ENCODE assay signal across 1 cellular context in the genomic region with DNA sequence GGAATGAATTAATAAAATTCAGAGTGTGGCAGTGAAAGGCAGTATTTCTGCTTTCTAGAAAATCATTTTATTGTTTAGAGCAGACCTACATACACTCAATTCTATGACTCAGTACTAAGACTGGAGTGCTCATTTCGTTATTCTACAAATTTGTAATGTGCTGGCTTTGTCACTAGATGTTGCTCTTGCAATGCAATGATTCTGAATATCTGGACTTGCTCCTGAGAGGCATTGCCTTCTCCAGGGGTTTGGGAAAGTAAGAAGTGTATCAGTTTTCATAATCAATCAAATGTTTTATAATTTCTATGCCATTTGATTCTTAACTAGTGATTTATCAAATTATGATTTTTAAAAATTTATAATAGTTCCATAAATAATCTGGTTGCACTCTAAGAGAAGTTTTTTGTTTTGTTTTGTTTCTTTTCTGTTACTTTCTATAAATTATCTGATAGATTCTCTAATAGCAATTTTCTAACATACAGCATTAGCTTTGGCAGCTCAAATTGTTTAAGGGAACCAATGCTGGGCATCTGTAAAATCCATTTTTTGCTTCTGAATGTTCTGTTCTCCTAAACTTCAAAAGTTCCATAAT.
TF ChIP-seq lines count a peak whose summit lies in the region.

No MANE protein-coding gene starts in this region.

TF ChIP-seq in H1, 55 proteins besides CTCF, POLR2A, EP300 and RAD21 (continued from another document):
- TF ChIP-seq, protein P1, sequence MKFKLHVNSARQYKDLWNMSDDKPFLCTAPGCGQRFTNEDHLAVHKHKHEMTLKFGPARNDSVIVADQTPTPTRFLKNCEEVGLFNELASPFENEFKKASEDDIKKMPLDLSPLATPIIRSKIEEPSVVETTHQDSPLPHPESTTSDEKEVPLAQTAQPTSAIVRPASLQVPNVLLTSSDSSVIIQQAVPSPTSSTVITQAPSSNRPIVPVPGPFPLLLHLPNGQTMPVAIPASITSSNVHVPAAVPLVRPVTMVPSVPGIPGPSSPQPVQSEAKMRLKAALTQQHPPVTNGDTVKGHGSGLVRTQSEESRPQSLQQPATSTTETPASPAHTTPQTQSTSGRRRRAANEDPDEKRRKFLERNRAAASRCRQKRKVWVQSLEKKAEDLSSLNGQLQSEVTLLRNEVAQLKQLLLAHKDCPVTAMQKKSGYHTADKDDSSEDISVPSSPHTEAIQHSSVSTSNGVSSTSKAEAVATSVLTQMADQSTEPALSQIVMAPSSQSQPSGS (IDR thresholded peaks at IDR 0.05; ENCODE audit: low read length): no peak
- TF ChIP-seq HDAC2 (IDR thresholded peaks at IDR 0.05; ENCODE audit: borderline replicate concordance in 1 of 2, low read depth in 2 of 2, low read length in 2 of 2): no peak
- no peak for TF ChIP-seq SIRT6 (IDR thresholded peaks at IDR 0.05; ENCODE audit: low read length)
- no peak for TF ChIP-seq ZNF274 (IDR thresholded peaks at IDR 0.05; ENCODE audit: borderline replicate concordance, extremely low read depth, low read length)
- no peak for TF ChIP-seq TEAD4 (IDR thresholded peaks at IDR 0.05; ENCODE audit: low read depth, low read length)
- TF ChIP-seq ATF3 (IDR thresholded peaks at IDR 0.05; ENCODE audit: insufficient read depth, low read depth, low read length): no peak
- TF ChIP-seq GABPA (IDR thresholded peaks at IDR 0.05; ENCODE audit: borderline replicate concordance, insufficient read depth, low read length): no peak
- no peak for TF ChIP-seq RBBP5 (IDR thresholded peaks at IDR 0.05; ENCODE audit: borderline replicate concordance, low read depth, low read length)
